In the genomic region with DNA sequence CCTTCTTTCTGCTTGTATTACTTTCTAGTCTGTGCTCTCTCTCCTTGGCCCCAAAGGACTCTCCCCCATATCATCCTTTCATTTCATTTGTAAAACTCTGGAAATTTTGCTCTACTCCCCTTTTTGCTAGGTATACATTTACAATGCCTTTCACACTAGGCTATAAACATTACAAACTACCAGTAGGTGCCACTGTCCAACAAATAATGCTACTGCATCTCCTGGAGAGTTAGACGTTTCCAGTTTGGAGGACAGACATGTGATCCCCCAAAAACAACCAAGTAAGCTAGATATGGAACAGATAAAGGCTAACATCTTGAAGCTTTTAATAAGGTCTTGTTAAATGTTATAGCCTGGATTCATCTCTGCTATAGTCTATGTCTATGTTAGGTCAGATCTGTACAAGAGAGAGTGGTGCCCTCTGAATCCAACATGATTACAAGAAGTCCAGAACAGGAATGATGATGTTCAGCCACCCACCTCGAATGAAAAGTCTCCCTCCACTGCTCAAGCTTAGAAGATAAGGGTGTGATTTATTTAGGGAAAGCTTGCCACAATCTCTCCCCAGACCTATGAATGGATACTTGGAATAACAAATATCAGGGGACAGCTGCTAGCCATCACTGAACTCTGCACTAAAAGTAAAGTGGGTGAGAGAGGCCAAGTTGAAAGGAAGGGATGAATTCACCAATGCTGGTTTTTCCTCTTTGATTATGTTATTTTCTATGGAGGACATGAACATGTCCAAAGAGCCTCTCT, we compare ENCODE assay signal across 9 cellular contexts. TPM values are rescaled to one million over a fixed set of nuclear protein-coding genes. Genes with fewer than 3 reads are reported as not detected.
DNase-seq lines count a peak whose midpoint lies in the region; ATAC-seq and TF ChIP-seq lines count a peak whose summit lies in the region.
"Had no signal": no experiment of that assay in that cellular context is flagged by ENCODE, and none has a peak within 500 bp of the region (broad histone marks: within the 10 kb centered on the region; RNA-seq: fewer than 3 reads in every experiment).

No MANE protein-coding gene starts in this region.

- no peak for DNase-seq in GM13977 (ENCODE audit: low spot score)
- no peak for DNase-seq in MM.1S
- peak; percentile 42 for DNase-seq in epithelial cell of esophagus (ENCODE audit: low read depth)
- DNase-seq in osteoblast (ENCODE audit: insufficient read length, low spot score, missing footprints): no peak
- no peak for DNase-seq in NK-92 treated with Interleukin-12 subunit alpha and Interleukin-12 subunit beta, amount 100 ng/mL, for 24 hours (lab: John Stamatoyannopoulos, UW)
- no peak for DNase-seq in ovary
- DNase-seq: activated naive CD4-positive, alpha-beta T cell treated with anti-CD3 and anti-CD28 coated beads, Interleukin-2, amount 10 ng/mL, durations not matched to agents 7 days and 5 days had no signal

- H3F3A ChIP-seq in MM.1S (ENCODE audit: insufficient read depth, low read length): no peaks in the 10 kb centered on the region

- no peak for TF ChIP-seq POLR2A in ovary (IDR thresholded peaks at IDR 0.05)

- ATAC-seq in HG03108 (IDR thresholded peaks at IDR 0.05; ENCODE audit: unreplicated experiment) (no peak), GM19452 (IDR thresholded peaks at IDR 0.05; ENCODE audit: unreplicated experiment) (no peak)

- no peak for TF ChIP-seq EP300 in ovary (IDR thresholded peaks at IDR 0.05)

- H3K9me2 ChIP-seq in MM.1S (replicated peaks; ENCODE audit: insufficient read depth, low read length): no peaks in the 10 kb centered on the region

- intact Hi-C loops in ovary (cut with DNase I): no loop called here

- H3K79me2 ChIP-seq in MM.1S (ENCODE audit: low read length) (no peaks in the 10 kb centered on the region), osteoblast (ENCODE audit: insufficient read depth, low read length) (no peaks in the 10 kb centered on the region)

- H3K27me3 ChIP-seq in MM.1S (replicated peaks; ENCODE audit: insufficient read depth, low read length) (no peaks in the 10 kb centered on the region), osteoblast (ENCODE audit: insufficient read depth, low read length) (no peaks in the 10 kb centered on the region), ovary (no peaks in the 10 kb centered on the region)

- no peak overlapping the region for H3K9ac ChIP-seq in MM.1S (ENCODE audit: low read length)

- H4K20me1 ChIP-seq in MM.1S (ENCODE audit: insufficient read depth, low read length) (no peaks in the 10 kb centered on the region), osteoblast (ENCODE audit: insufficient read depth, low read length) (no peaks in the 10 kb centered on the region)

- TF ChIP-seq CTCF in GM13977 (IDR thresholded peaks at IDR 0.05; ENCODE audit: extremely low read depth, insufficient read depth, missing control alignments) (peak; percentile 15), MM.1S (IDR thresholded peaks at IDR 0.05; ENCODE audit: low read length) (peak; percentile 28), epithelial cell of esophagus (IDR thresholded peaks at IDR 0.05; ENCODE audit: insufficient read depth, low read depth, low read length, missing control alignments) (peak; percentile 32), osteoblast (IDR thresholded peaks at IDR 0.05; ENCODE audit: extremely low read depth, low read depth, low read length) (peak; percentile 34), ovary (IDR thresholded peaks at IDR 0.05) (peak in 1 of 3 donors; percentile 28)

- H3K4me2 ChIP-seq in MM.1S (ENCODE audit: low read depth, low read length): no peak overlapping the region
- H3K4me2 ChIP-seq in osteoblast (ENCODE audit: insufficient read depth, low read length): no peak overlapping the region

- H3K4me1 ChIP-seq in MM.1S (ENCODE audit: low read length) (no peaks in the 10 kb centered on the region), osteoblast (ENCODE audit: insufficient read depth, low read length) (peaks cover 22% of the 10 kb centered on the region), ovary (ENCODE audit: insufficient read depth) (peaks cover 5% of the 10 kb centered on the region)

- H3K36me3 ChIP-seq in MM.1S (replicated peaks; ENCODE audit: insufficient read depth, low read length) (0 out of 2 replicates have a peak, but pooled peaks cover 2% of the 10 kb centered on the region), osteoblast (ENCODE audit: insufficient read depth, low read length) (peaks cover 4% of the 10 kb centered on the region), ovary (no peaks in the 10 kb centered on the region)

- H3K9me3 ChIP-seq in MM.1S (replicated peaks; ENCODE audit: insufficient read depth, low read length): no peaks in the 10 kb centered on the region
- H3K9me3 ChIP-seq in osteoblast (ENCODE audit: low read depth, low read length): no peaks in the 10 kb centered on the region
- no peaks in the 10 kb centered on the region for H3K9me3 ChIP-seq in ovary

- no peak overlapping the region for H3K4me3 ChIP-seq in MM.1S (ENCODE audit: low read length)
- H3K4me3 ChIP-seq in epithelial cell of esophagus (ENCODE audit: low read length): no peak overlapping the region
- H3K4me3 ChIP-seq in osteoblast (ENCODE audit: insufficient read depth, low read length): no peak overlapping the region
- no peak overlapping the region for H3K4me3 ChIP-seq in ovary

- H2AFZ ChIP-seq in MM.1S (ENCODE audit: low read length) (no peak overlapping the region), osteoblast (ENCODE audit: low read length) (no peak overlapping the region)

- H3K27ac ChIP-seq in MM.1S (ENCODE audit: low read length) (no peak overlapping the region), osteoblast (ENCODE audit: low read depth, low read length) (no peak overlapping the region), ovary (no peak overlapping the region)

- in situ Hi-C loops in GM13977 (cut with MboI; ENCODE audit: low pct_unique_long_range_greater_than_20kb, low sequenced_read_pairs, unreplicated experiment): no loop called here

- WGBS in ovary, 3 donors: 5 to 10% (median 6%) methylated on average over 2 of the region's 2 CpGs

RNA-seq across cellular contexts. Expression of a gene that starts 14.3 kb away (rescaled TPM):
- total RNA-seq in osteoblast (19.2 and 24.2 TPM in 2 replicates), ovary (10 to 100 TPM; 17.5 to 24.0 (median 20.2) TPM)
- polyA plus RNA-seq in ovary: 10 to 100 TPM in 1 of 2 donors, 1 to 10 TPM in 1; 8.9 to 12.3 TPM
